In the genomic region with DNA sequence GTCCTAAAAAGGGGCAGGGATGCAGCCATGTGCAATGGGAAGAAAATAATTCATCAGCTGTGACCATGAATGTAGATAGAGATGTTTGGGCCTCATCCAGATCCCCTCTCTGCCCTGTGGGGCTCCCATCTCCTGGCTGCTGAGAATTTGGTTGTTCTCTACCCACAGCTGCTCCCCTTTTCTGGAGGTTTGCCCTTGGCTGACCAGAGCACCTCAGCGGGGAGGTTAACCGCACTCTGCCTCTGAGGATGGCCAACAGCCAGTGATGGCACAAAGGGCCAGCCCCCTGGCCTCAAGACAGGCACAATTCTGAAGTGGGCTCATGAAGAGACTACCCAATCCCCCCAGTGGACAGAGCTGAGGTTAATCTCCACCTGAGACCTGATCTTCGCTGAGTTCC, we compare ENCODE assay signal across 26 cellular contexts.
DNase-seq lines count a peak whose midpoint lies in the region; ATAC-seq, FAIRE-seq and TF ChIP-seq lines count a peak whose summit lies in the region.
"Had no signal": no experiment of that assay in that cellular context is flagged by ENCODE, and none has a peak within 500 bp of the region (broad histone marks: within the 10 kb centered on the region; RNA-seq: fewer than 3 reads in every experiment).

No MANE protein-coding gene starts in this region.

- WGBS in SK-N-SH (ENCODE audit: low lambda C conversion rate): 100% methylated on average over 1 of the region's 3 CpGs

- POLR2A ChIA-PET in SK-N-SH (lab: Yijun Ruan, JAX): no interaction called here

- no peaks in the 10 kb centered on the region for H3K27me3 ChIP-seq in SK-N-SH (ENCODE audit: insufficient read depth)
- no peaks in the 10 kb centered on the region for H3K27me3 ChIP-seq in astrocyte (ENCODE audit: insufficient read depth, low read length)
- no peaks in the 10 kb centered on the region for H3K27me3 ChIP-seq in muscle layer of colon (ENCODE audit: control insufficient read depth in 1 of 2, insufficient read depth in 2 of 2, low read length in 2 of 2)
- H3K27me3 ChIP-seq: thyroid gland had no signal

- H3K27ac ChIP-seq in SK-N-SH (ENCODE audit: low read depth in 2 of 2, low read length in 1 of 2): peak overlapping the region in 1 of 2 experiments; percentile 98; a peak in 2 of 4 replicates
- peak overlapping the region; percentile 98 for H3K27ac ChIP-seq in astrocyte (ENCODE audit: low read depth, low read length)
- H3K27ac ChIP-seq in muscle layer of colon (ENCODE audit: low read depth, low read length): peak overlapping the region; percentile 95
- H3K27ac ChIP-seq: KMS-11, spleen had no signal

- H3K9ac ChIP-seq in SK-N-SH (peak overlapping the region; percentile 56; the same call in 1 of the 2 replicates), astrocyte (ENCODE audit: low read length) (peak overlapping the region; percentile 82), muscle layer of colon (ENCODE audit: low read length) (no peak overlapping the region)
- H3K9ac ChIP-seq: KMS-11 had no signal

- CTCF ChIA-PET in SK-N-SH (lab: Yijun Ruan, JAX): no interaction called here

- H3K36me3 ChIP-seq in SK-N-SH (replicated peaks in 1 of 2; ENCODE audit: control insufficient read depth in 1 of 2, insufficient read depth in 2 of 2, low read length in 1 of 2): no peaks in the 10 kb centered on the region
- H3K36me3 ChIP-seq in astrocyte (ENCODE audit: insufficient read depth, low read length): no peaks in the 10 kb centered on the region
- H3K36me3 ChIP-seq in muscle layer of colon (ENCODE audit: insufficient read depth, low read length): no peaks in the 10 kb centered on the region
- H3K36me3 ChIP-seq: spleen, thyroid gland had no signal

- FAIRE-seq in astrocyte (lab: Jason Lieb, UNC): no peak
- FAIRE-seq: bronchial epithelial cell, GM12891 had no signal

- H3K4me1 ChIP-seq in SK-N-SH (ENCODE audit: control insufficient read depth in 1 of 2, insufficient read depth in 2 of 2, low read depth in 1 of 2, low read length in 1 of 2) (peaks cover 8 to 26% of the 10 kb centered on the region in 2 experiments; a peak in 2 of 4 replicates), astrocyte (ENCODE audit: insufficient read depth, low read length) (peaks cover 52% of the 10 kb centered on the region), muscle layer of colon (ENCODE audit: insufficient read depth, low read length) (peaks cover 35% of the 10 kb centered on the region)
- H3K4me1 ChIP-seq: spleen had no signal

- TF ChIP-seq CTCF in SK-N-SH (IDR thresholded peaks at IDR 0.05) (no peak), astrocyte (IDR thresholded peaks at IDR 0.05; ENCODE audit: insufficient read depth, low read depth, low read length) (no peak)

- H3K9me3 Mint-ChIP-seq in astrocyte (ENCODE audit: unreplicated experiment): peaks cover 4% of the 10 kb centered on the region
- H3K9me3 Mint-ChIP-seq in stimulated activated effector memory CD8-positive, alpha-beta T cell treated with anti-CD3 and anti-CD28 coated beads, Interleukin-12 subunit alpha, Interleukin-12 subunit beta, amount 100 ng/mL, for 72 hours: no peaks in the 10 kb centered on the region
- H3K9me3 Mint-ChIP-seq: activated naive CD4-positive, alpha-beta T cell treated with anti-CD3 and anti-CD28 coated beads for 36 hours; CD4-positive, alpha-beta T cell; WTC11 had no signal

- peaks cover 4% of the 10 kb centered on the region for H3K27me3 Mint-ChIP-seq in astrocyte (ENCODE audit: low read depth, unreplicated experiment)

- H3K9me3 ChIP-seq in SK-N-SH (no peaks in the 10 kb centered on the region), astrocyte (ENCODE audit: insufficient read depth, low read depth, low read length) (no peaks in the 10 kb centered on the region), muscle layer of colon (ENCODE audit: low read length) (no peaks in the 10 kb centered on the region)
- H3K9me3 ChIP-seq: spleen, thyroid gland had no signal

- no peak for TF ChIP-seq EP300 in SK-N-SH (IDR thresholded peaks at IDR 0.05; ENCODE audit: borderline replicate concordance in 1 of 2, low read depth in 1 of 2, low read length in 1 of 2)

- H3K36me3 Mint-ChIP-seq in astrocyte (ENCODE audit: low read depth, unreplicated experiment): no peaks in the 10 kb centered on the region
- peaks cover 6% of the 10 kb centered on the region for H3K36me3 Mint-ChIP-seq in stimulated activated effector memory CD8-positive, alpha-beta T cell treated with anti-CD3 and anti-CD28 coated beads, Interleukin-12 subunit alpha, Interleukin-12 subunit beta, amount 100 ng/mL, for 72 hours
- H3K36me3 Mint-ChIP-seq: WTC11 had no signal

- H3K27ac Mint-ChIP-seq in astrocyte (ENCODE audit: unreplicated experiment): no peak overlapping the region
- H3K27ac Mint-ChIP-seq in stimulated activated effector memory CD8-positive, alpha-beta T cell treated with anti-CD3 and anti-CD28 coated beads, Interleukin-12 subunit alpha, Interleukin-12 subunit beta, amount 100 ng/mL, for 72 hours: peak overlapping the region; percentile 76
- H3K27ac Mint-ChIP-seq: activated naive CD4-positive, alpha-beta T cell treated with anti-CD3 and anti-CD28 coated beads for 36 hours; activated T-cell treated with anti-CD3 and anti-CD28 coated beads, Interleukin-2, amount 50 U/mL, for 72 hours; CD4-positive, alpha-beta T cell; WTC11 had no signal

- H4K20me1 ChIP-seq in SK-N-SH (ENCODE audit: insufficient read depth) (no peaks in the 10 kb centered on the region), astrocyte (ENCODE audit: insufficient read depth, low read length) (no peaks in the 10 kb centered on the region)

- H3K4me3 ChIP-seq in SK-N-SH (ENCODE audit: low read depth in 2 of 2, low read length in 1 of 2) (no peak overlapping the region), astrocyte (ENCODE audit: insufficient read depth, low read depth, low read length) (peak overlapping the region; percentile 26), muscle layer of colon (ENCODE audit: low read depth in 1 of 2, low read length in 2 of 2) (no peak overlapping the region)
- H3K4me3 ChIP-seq: spleen, thyroid gland had no signal

- TF ChIP-seq RAD21 in SK-N-SH (IDR thresholded peaks at IDR 0.05; ENCODE audit: low read length): no peak

- H3K9me2 ChIP-seq in SK-N-SH: no peaks in the 10 kb centered on the region

- no peak overlapping the region for H3K4me3 Mint-ChIP-seq in astrocyte (ENCODE audit: unreplicated experiment)
- no peak overlapping the region for H3K4me3 Mint-ChIP-seq in stimulated activated effector memory CD8-positive, alpha-beta T cell treated with anti-CD3 and anti-CD28 coated beads, Interleukin-12 subunit alpha, Interleukin-12 subunit beta, amount 100 ng/mL, for 72 hours
- H3K4me3 Mint-ChIP-seq: activated naive CD4-positive, alpha-beta T cell treated with anti-CD3 and anti-CD28 coated beads for 36 hours; CD4-positive, alpha-beta T cell; WTC11 had no signal

- no peak for DNase-seq in SK-N-SH
- no peak for DNase-seq in astrocyte (ENCODE audit: low read depth)
- DNase-seq in stimulated activated effector memory CD8-positive, alpha-beta T cell treated with anti-CD3 and anti-CD28 coated beads, Interleukin-12 subunit alpha, Interleukin-12 subunit beta, amount 100 ng/mL, for 72 hours (ENCODE audit: low spot score in 2 of 2): no peak
- DNase-seq in T-helper 1 cell: no peak
- no peak for DNase-seq in ureter (ENCODE audit: low spot score)
- DNase-seq in COLO668 (lab: John Stamatoyannopoulos, UW; ENCODE audit: unreplicated experiment): no peak
- DNase-seq: activated naive CD4-positive, alpha-beta T cell treated with anti-CD3 and anti-CD28 coated beads for 36 hours; activated T-cell treated with anti-CD3 and anti-CD28 coated beads, Interleukin-2, amount 50 U/mL, for 72 hours; CD4-positive, alpha-beta T cell; foreskin melanocyte; left cardiac atrium; MV-4-11; NCI-H1436 treated with DMSO at 0.1 percent for 48 hours; NCI-H2107; nucleus accumbens; Right ventricle myocardium superior; spleen; stimulated activated CD4-positive, alpha-beta T cell treated with anti-CD3 and anti-CD28 coated beads, Interleukin-4, amount 100 ng/mL, for 4 hours; stimulated activated naive CD4-positive, alpha-beta T cell treated with Interleukin-2 at 50 U/mL for 16 hours; thyroid gland had no signal

- H3K4me2 ChIP-seq in SK-N-SH (peak overlapping the region; percentile 12; the same call in 1 of the 2 replicates), astrocyte (ENCODE audit: low read length) (peak overlapping the region; percentile 75)
- H3K4me2 ChIP-seq: KMS-11 had no signal

- H2AFZ ChIP-seq in SK-N-SH (ENCODE audit: low read depth): no peak overlapping the region
- H2AFZ ChIP-seq in astrocyte (ENCODE audit: low read depth, low read length): no peak overlapping the region

- ATAC-seq in SK-N-SH treated with all-trans-retinoic acid at 6 μM for 48 hours: no peak
- no peak for ATAC-seq in stimulated activated effector memory CD8-positive, alpha-beta T cell treated with anti-CD3 and anti-CD28 coated beads, Interleukin-12 subunit alpha, Interleukin-12 subunit beta, amount 100 ng/mL, for 72 hours
- ATAC-seq: left cardiac atrium, WTC11 had no signal

- peaks cover 29% of the 10 kb centered on the region for H3F3A ChIP-seq in SK-N-SH (replicated peaks; ENCODE audit: insufficient read depth)

- peaks cover 19% of the 10 kb centered on the region for H3K4me1 Mint-ChIP-seq in astrocyte (ENCODE audit: low read depth, unreplicated experiment)
- H3K4me1 Mint-ChIP-seq in stimulated activated effector memory CD8-positive, alpha-beta T cell treated with anti-CD3 and anti-CD28 coated beads, Interleukin-12 subunit alpha, Interleukin-12 subunit beta, amount 100 ng/mL, for 72 hours: peaks cover 20% of the 10 kb centered on the region

- H3K79me2 ChIP-seq in SK-N-SH (ENCODE audit: insufficient read depth): no peaks in the 10 kb centered on the region
- no peaks in the 10 kb centered on the region for H3K79me2 ChIP-seq in astrocyte (ENCODE audit: insufficient read depth, low read length)

TF ChIP-seq in SK-N-SH, 30 proteins besides CTCF, POLR2A, EP300 and RAD21 (continues in another document):
- TF ChIP-seq, protein P1, sequence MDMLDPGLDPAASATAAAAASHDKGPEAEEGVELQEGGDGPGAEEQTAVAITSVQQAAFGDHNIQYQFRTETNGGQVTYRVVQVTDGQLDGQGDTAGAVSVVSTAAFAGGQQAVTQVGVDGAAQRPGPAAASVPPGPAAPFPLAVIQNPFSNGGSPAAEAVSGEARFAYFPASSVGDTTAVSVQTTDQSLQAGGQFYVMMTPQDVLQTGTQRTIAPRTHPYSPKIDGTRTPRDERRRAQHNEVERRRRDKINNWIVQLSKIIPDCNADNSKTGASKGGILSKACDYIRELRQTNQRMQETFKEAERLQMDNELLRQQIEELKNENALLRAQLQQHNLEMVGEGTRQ (IDR thresholded peaks at IDR 0.05; ENCODE audit: borderline replicate concordance, low read depth, low read length): no peak
- TF ChIP-seq YY1 (IDR thresholded peaks at IDR 0.05; ENCODE audit: low read depth): no peak

TF ChIP-seq in SK-N-SH treated with all-trans-retinoic acid at 6 μM for 48 hours, 23 proteins besides CTCF, POLR2A, EP300 and RAD21 (continues in another document):
- no peak for TF ChIP-seq TOX (CRISPR knock-in tag; IDR thresholded peaks at IDR 0.05; ENCODE audit: borderline replicate concordance)
- TF ChIP-seq ESRRG (CRISPR knock-in tag; IDR thresholded peaks at IDR 0.05): no peak
- no peak for TF ChIP-seq OSR1 (CRISPR knock-in tag; IDR thresholded peaks at IDR 0.05)
- TF ChIP-seq ZFP3 (CRISPR knock-in tag; IDR thresholded peaks at IDR 0.05): no peak
- TF ChIP-seq BACH2 (CRISPR knock-in tag; IDR thresholded peaks at IDR 0.05; ENCODE audit: borderline replicate concordance): no peak
- no peak for TF ChIP-seq ZNF8 (CRISPR knock-in tag; IDR thresholded peaks at IDR 0.05)
- no peak for TF ChIP-seq SNAI2 (CRISPR knock-in tag; IDR thresholded peaks at IDR 0.05)
